Comparison of ENCODE assay signal across 23 cellular contexts in genomic region chr11:2114430-2115241, GRCh38. TPM values are rescaled to one million over a fixed set of nuclear protein-coding genes. Genes with fewer than 3 reads are reported as not detected.
A peak's percentile ranks its signal among the peaks of the same experiment; 100 is the strongest.
DNase-seq lines count a peak whose midpoint lies in the region; ATAC-seq, FAIRE-seq and TF ChIP-seq lines count a peak whose summit lies in the region.
"Had no signal": no experiment of that assay in that cellular context is flagged by ENCODE, and none has a peak within 500 bp of the region (broad histone marks: within the 10 kb centered on the region; RNA-seq: fewer than 3 reads in every experiment).

No MANE protein-coding gene starts in this region.

- in situ Hi-C loops in Panc1 (cut with HindIII; ENCODE audit: low pct_unique_long_range_greater_than_20kb, low sequenced_read_pairs), result no loop called here
- in situ Hi-C loops in GM13977 (cut with MboI; ENCODE audit: low pct_unique_long_range_greater_than_20kb, low sequenced_read_pairs, unreplicated experiment), result no loop called here

- POLR2A ChIA-PET in Panc1 (lab: Charles Lee), result no interaction called here

- H3K4me3 ChIP-seq in Panc1 (ENCODE audit: low read depth in 2 of 2, low read length in 2 of 2), result no peak overlapping the region
- no peak overlapping the region for H3K4me3 ChIP-seq in kidney (ENCODE audit: low read length in 2 of 2)
- no peak overlapping the region for H3K4me3 ChIP-seq in mucosa of descending colon
- H3K4me3 ChIP-seq in upper lobe of right lung, result no peak overlapping the region
- H3K4me3 ChIP-seq: BLaER1 treated with 17β-estradiol and CSF1 and Interleukin-3, amounts not matched to agents 10 nM and 100 nM; Peyer's patch; SJSA1 had no signal

- no TSS peak for BruUV-seq in Panc1 (replicated peaks; lab: Mats Ljungman, UMichigan)

- H3K9ac ChIP-seq in kidney (ENCODE audit: low read length in 2 of 2), result no peak overlapping the region
- H3K9ac ChIP-seq: BLaER1 treated with 17β-estradiol and CSF1 and Interleukin-3, amounts not matched to agents 10 nM and 100 nM had no signal

- intact Hi-C loops in Panc1 (cut with micrococcal nuclease; ENCODE audit: unreplicated experiment) (no loop called here), kidney (cut with DNase I) (no loop called here), mucosa of descending colon (cut with DNase I, micrococcal nuclease) (no loop called here), upper lobe of right lung (cut with DNase I) (no loop called here)

- H3K4me1 ChIP-seq in Panc1 (ENCODE audit: control insufficient read depth, insufficient read depth, low read length) (no peaks in the 10 kb centered on the region), kidney (ENCODE audit: control insufficient read depth in 1 of 2, insufficient read depth in 1 of 2, low read depth in 1 of 2, low read length in 2 of 2) (peaks cover 0 to 2% of the 10 kb centered on the region in 2 donors), mucosa of descending colon (ENCODE audit: low read depth) (no peaks in the 10 kb centered on the region), upper lobe of right lung (peaks cover 3% of the 10 kb centered on the region)
- H3K4me1 ChIP-seq: Peyer's patch, SJSA1 had no signal

- peak; percentile 30; the same call in 1 of the 2 replicates for ATAC-seq in Panc1
- no peak for ATAC-seq in mucosa of descending colon
- ATAC-seq in upper lobe of right lung, result peak; percentile 28
- no peak for ATAC-seq in HG02852 (IDR thresholded peaks at IDR 0.05; ENCODE audit: unreplicated experiment)
- ATAC-seq: CD8-positive, alpha-beta T cell had no signal

- CTCF ChIA-PET in Panc1 (lab: Charles Lee), result no interaction called here

- no peak for DNase-seq in Panc1 (ENCODE audit: low read depth, low spot score)
- peak; percentile 68 for DNase-seq in kidney
- peak in 2 of 3 donors; percentile 11 to 31 for DNase-seq in mucosa of descending colon
- no peak for DNase-seq in upper lobe of right lung
- no peak for DNase-seq in COR-L47 (lab: John Stamatoyannopoulos, UW)
- no peak for DNase-seq in GM13977 (ENCODE audit: low spot score)
- DNase-seq: H7, Kasumi-1, NCI-H1694, NCI-H2081, NCI-H2171 treated with DMSO at 0.1 percent for 48 hours, NCI-H524 treated with DMSO at 0.1 percent for 48 hours, NCI-H82, Peyer's patch had no signal

- H3K27ac ChIP-seq in Panc1 (ENCODE audit: low read length) (no peak overlapping the region), kidney (ENCODE audit: low read depth in 2 of 2, low read length in 2 of 2) (no peak overlapping the region), upper lobe of right lung (no peak overlapping the region)
- H3K27ac ChIP-seq: BLaER1 treated with 17β-estradiol and CSF1 and Interleukin-3, amounts not matched to agents 10 nM and 100 nM; Peyer's patch; SJSA1 had no signal

- TF ChIP-seq CTCF in Panc1 (IDR thresholded peaks at IDR 0.05) (no peak), kidney (IDR thresholded peaks at IDR 0.05; ENCODE audit: borderline replicate concordance, extremely low read depth, insufficient read depth) (no peak), mucosa of descending colon (IDR thresholded peaks at IDR 0.05) (no peak), upper lobe of right lung (IDR thresholded peaks at IDR 0.05) (no peak), GM13977 (IDR thresholded peaks at IDR 0.05; ENCODE audit: extremely low read depth, insufficient read depth, missing control alignments) (no peak)

- H3K9me3 ChIP-seq in Panc1 (ENCODE audit: control insufficient read depth, insufficient read depth, low read depth, low read length) (peaks cover 5% of the 10 kb centered on the region; the same call in 1 of the 2 replicates), kidney (ENCODE audit: control insufficient read depth in 1 of 2, low read length in 2 of 2) (peaks cover 2 to 11% of the 10 kb centered on the region in 2 donors), mucosa of descending colon (peaks cover 2% of the 10 kb centered on the region), upper lobe of right lung (no peaks in the 10 kb centered on the region)

- FAIRE-seq in kidney (lab: Jason Lieb, UNC), result no peak
- FAIRE-seq: G401.6, GM12892, GM19239 had no signal

- H3K27me3 ChIP-seq in Panc1 (ENCODE audit: control insufficient read depth, insufficient read depth, low read length) (peaks cover 2% of the 10 kb centered on the region; the same call in 1 of the 2 replicates), upper lobe of right lung (no peaks in the 10 kb centered on the region)
- H3K27me3 ChIP-seq: Peyer's patch, SJSA1 had no signal

- H3K36me3 ChIP-seq in Panc1 (ENCODE audit: control insufficient read depth, insufficient read depth, low read length), result no peaks in the 10 kb centered on the region
- H3K36me3 ChIP-seq in kidney (ENCODE audit: control insufficient read depth in 1 of 2, insufficient read depth in 2 of 2, low read length in 2 of 2), result no peaks in the 10 kb centered on the region
- H3K36me3 ChIP-seq in mucosa of descending colon (ENCODE audit: low read depth), result no peaks in the 10 kb centered on the region
- no peaks in the 10 kb centered on the region for H3K36me3 ChIP-seq in upper lobe of right lung
- H3K36me3 ChIP-seq: BLaER1 treated with 17β-estradiol and CSF1 and Interleukin-3, amounts not matched to agents 10 nM and 100 nM; Peyer's patch; SJSA1 had no signal

RNA-seq across cellular contexts. Expression of gene IGF2, which starts 24.6 kb away (rescaled TPM):
- total RNA-seq in Panc1 (2021; ENCODE audit: unreplicated experiment) (14.5 TPM), kidney (30.5 TPM), mucosa of descending colon (10 to 100 TPM in 2 of 3 donors, 1 to 10 TPM in 1; 7.6 to 27.6 (median 12.1) TPM), upper lobe of right lung (8.8 TPM)
- polyA plus RNA-seq in Panc1 (2012; ENCODE audit: insufficient read length), result 20.5 TPM
- polyA plus RNA-seq in kidney (ENCODE audit: insufficient read depth, low read depth, low replicate concordance), result 10.2 TPM
- total RNA-seq: CD8-positive, alpha-beta T cell had no signal

RNA-seq across cellular contexts. Expression of gene INS, which starts 46.4 kb away (rescaled TPM):
- not detected for total RNA-seq in Panc1 (2021; ENCODE audit: unreplicated experiment)
- polyA plus RNA-seq in Panc1 (2012; ENCODE audit: insufficient read length), result not detected
- not detected for total RNA-seq in kidney
- polyA plus RNA-seq in kidney (ENCODE audit: insufficient read depth, low read depth, low replicate concordance), result not detected
- not detected for total RNA-seq in mucosa of descending colon
- not detected for total RNA-seq in upper lobe of right lung
- total RNA-seq: CD8-positive, alpha-beta T cell; Daoy; H7; MCF 10A; Peyer's patch; SJSA1 had no signal

RNA-seq across cellular contexts. Expression of gene TH, which starts 57.0 kb away (rescaled TPM):
- total RNA-seq in Panc1 (2021; ENCODE audit: unreplicated experiment), result not detected
- 0.38 TPM for polyA plus RNA-seq in Panc1 (2012; ENCODE audit: insufficient read length)
- not detected for total RNA-seq in kidney
- not detected for polyA plus RNA-seq in kidney (ENCODE audit: insufficient read depth, low read depth, low replicate concordance)
- under 1 TPM in 1 of 3 donors, not detected in 2; 0.17 TPM for total RNA-seq in mucosa of descending colon
- not detected for total RNA-seq in upper lobe of right lung
- total RNA-seq: CD8-positive, alpha-beta T cell; Daoy; H7; SJSA1 had no signal

Comparison
In these comparisons a context has a peak if more than half of its experiments do, and no peak if none do; other contexts are left out.
1. ATAC-seq: peak in Panc1 (single experiment) and upper lobe of right lung (single experiment); none in mucosa of descending colon (single experiment) and HG02852 (single experiment).
2. DNase-seq: peak in kidney (single experiment) and mucosa of descending colon (2 of 3); none in Panc1 (single experiment), upper lobe of right lung (single experiment), COR-L47 (single experiment) and GM13977 (single experiment).